Comparison of ENCODE assay signal across 22 cellular contexts in genomic region chr1:11358991-11359390, GRCh38.
A peak's percentile ranks its signal among the peaks of the same experiment; 100 is the strongest.
DNase-seq lines count a peak whose midpoint lies in the region; ATAC-seq and TF ChIP-seq lines count a peak whose summit lies in the region.
"Had no signal": no experiment of that assay in that cellular context is flagged by ENCODE, and none has a peak within 500 bp of the region (broad histone marks: within the 10 kb centered on the region; RNA-seq: fewer than 3 reads in every experiment).

No MANE protein-coding gene starts in this region.

- 57 to 66% (median 62%) methylated on average over 6 of the region's 6 CpGs for WGBS in stomach, 5 donors

- no peak for TF ChIP-seq POLR2A in stomach (IDR thresholded peaks at IDR 0.05)

- intact Hi-C loops in stomach (cut with DNase I; ENCODE audit: low total_unique reads): no loop called here

- no peaks in the 10 kb centered on the region for H3K4me1 ChIP-seq in stomach
- H3K4me1 ChIP-seq: SJSA1 had no signal

- H3K4me3 ChIP-seq in stomach: no peak overlapping the region
- H3K4me3 ChIP-seq: BLaER1, MG63, SJSA1 had no signal

- H3K36me3 ChIP-seq in stomach: no peaks in the 10 kb centered on the region
- H3K36me3 ChIP-seq: BLaER1, MG63, SJSA1 had no signal

- no peak for ATAC-seq in GM18498 (IDR thresholded peaks at IDR 0.05; ENCODE audit: unreplicated experiment)
- ATAC-seq: Right ventricle myocardium inferior had no signal

- H3K27ac Mint-ChIP-seq in neural crest cell (ENCODE audit: unreplicated experiment): peak overlapping the region; percentile 78
- H3K27ac Mint-ChIP-seq: H9, HFFc6 had no signal

- no peaks in the 10 kb centered on the region for H3K36me3 Mint-ChIP-seq in neural crest cell (ENCODE audit: low read depth)
- H3K36me3 Mint-ChIP-seq: CD4-positive, alpha-beta memory T cell had no signal

- H3K27me3 ChIP-seq in stomach: peaks cover 3 to 69% (median 24%) of the 10 kb centered on the region in 3 donors
- H3K27me3 ChIP-seq: BLaER1, MG63 had no signal

- TF ChIP-seq EP300 in stomach (IDR thresholded peaks at IDR 0.05): no peak

- H3K4me1 Mint-ChIP-seq in neural crest cell: peaks cover 80% of the 10 kb centered on the region

- H3K9me3 Mint-ChIP-seq in neural crest cell: no peaks in the 10 kb centered on the region

- TF ChIP-seq CTCF in neural crest cell (conservative IDR thresholded peaks at IDR 0.05) (no peak), stomach (IDR thresholded peaks at IDR 0.05) (no peak)

- H3K27ac ChIP-seq in stomach: no peak overlapping the region
- H3K27ac ChIP-seq: 22Rv1, BLaER1, SJSA1 had no signal

- no peaks in the 10 kb centered on the region for H3K27me3 Mint-ChIP-seq in neural crest cell (ENCODE audit: low read depth)

- DNase-seq in NCI-H82 (lab: John Stamatoyannopoulos, UW) (peak; percentile 65), NCI-H82 treated with DMSO at 0.1 percent for 48 hours (lab: John Stamatoyannopoulos, UW; ENCODE audit: unreplicated experiment) (no peak), NCI-H524 treated with DMSO at 0.1 percent for 48 hours (lab: John Stamatoyannopoulos, UW) (peak; percentile 71), neural crest cell (ENCODE audit: low read depth, low spot score) (no peak), NOMO-1 treated with DMSO at 0.1 percent for 48 hours (lab: John Stamatoyannopoulos, UW; ENCODE audit: unreplicated experiment) (no peak), stomach (no peak)
- no peak for DNase-seq in stimulated activated CD4-positive, alpha-beta T cell treated with anti-CD3 and anti-CD28 coated beads, Interleukin-15, amount 100 ng/mL, for 24 hours
- DNase-seq: ACHN; CD4-positive, alpha-beta memory T cell; GF-D8; H9; HFFc6; MG63; NCI-H1417; NCI-H1930; NCI-H446 treated with DMSO at 0.1 percent for 48 hours; NCI-H774 had no signal

- H3K9me3 ChIP-seq in stomach: no peaks in the 10 kb centered on the region
- H3K9me3 ChIP-seq: BLaER1, MG63, SJSA1 had no signal

- peak overlapping the region; percentile 32 for H3K4me3 Mint-ChIP-seq in neural crest cell
- H3K4me3 Mint-ChIP-seq: CD4-positive, alpha-beta memory T cell; H9; HFFc6 had no signal

Comparison
In these comparisons a context has a peak if more than half of its experiments do, and no peak if none do; other contexts are left out.
1. DNase-seq: peak in NCI-H82 (single experiment) and NCI-H524 treated with DMSO at 0.1 percent for 48 hours (single experiment); none in NCI-H82 treated with DMSO at 0.1 percent for 48 hours (single experiment), neural crest cell (single experiment), NOMO-1 treated with DMSO at 0.1 percent for 48 hours (single experiment), stimulated activated CD4-positive, alpha-beta T cell treated with anti-CD3 and anti-CD28 coated beads, Interleukin-15, amount 100 ng/mL, for 24 hours (single experiment) and stomach (single experiment).